18 cellular contexts compared by ENCODE assay signal in the genomic region with DNA sequence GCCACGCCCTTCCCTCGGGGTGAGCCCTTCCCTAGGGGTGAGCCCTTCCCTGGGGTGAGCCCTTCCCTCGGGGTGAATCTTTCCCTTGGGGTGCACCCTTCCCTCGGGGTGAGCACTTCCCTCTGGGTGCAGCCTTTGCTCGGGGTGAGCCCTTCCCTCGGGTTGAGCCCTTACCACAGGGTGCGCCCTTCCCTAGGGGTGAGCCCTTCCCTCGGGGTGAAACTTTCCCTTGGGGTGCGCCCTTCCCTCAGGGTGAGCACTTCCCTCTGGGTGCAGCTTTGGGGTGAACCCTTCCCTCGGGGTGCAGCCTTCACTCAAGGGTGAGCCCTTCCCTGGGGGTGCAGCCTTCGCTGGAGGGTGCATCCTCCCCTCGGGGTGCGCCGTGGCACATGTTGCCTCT. TPM values are rescaled to one million over a fixed set of nuclear protein-coding genes. Genes with fewer than 3 reads are reported as not detected.
DNase-seq lines count a peak whose midpoint lies in the region; ATAC-seq, FAIRE-seq and TF ChIP-seq lines count a peak whose summit lies in the region.
"Had no signal": no experiment of that assay in that cellular context is flagged by ENCODE, and none has a peak within 500 bp of the region (broad histone marks: within the 10 kb centered on the region; RNA-seq: fewer than 3 reads in every experiment).

No MANE protein-coding gene starts in this region.

- H3K79me2 ChIP-seq in SK-N-SH (ENCODE audit: insufficient read depth): no peaks in the 10 kb centered on the region
- no peaks in the 10 kb centered on the region for H3K79me2 ChIP-seq in K562 (ENCODE audit: control insufficient read depth, insufficient read depth, low read length)

- peaks cover 4% of the 10 kb centered on the region for H3K9me1 ChIP-seq in K562 (ENCODE audit: control insufficient read depth, insufficient read depth, low read length)

- no peaks in the 10 kb centered on the region for H3K4me1 Mint-ChIP-seq in stimulated activated naive CD8-positive, alpha-beta T cell treated with anti-CD3 and anti-CD28 coated beads, Interleukin-15, amount 100 ng/mL, for 72 hours

- in situ Hi-C loops in K562 (cut with MboI): no loop called here

- H3K27ac Mint-ChIP-seq in stimulated activated naive CD8-positive, alpha-beta T cell treated with anti-CD3 and anti-CD28 coated beads, Interleukin-15, amount 100 ng/mL, for 72 hours: no peak overlapping the region
- H3K27ac Mint-ChIP-seq: CD4-positive, alpha-beta T cell; GM23338; IgD-negative memory B cell had no signal

- intact Hi-C loops in K562 (cut with micrococcal nuclease): no loop called here
- intact Hi-C loops in posterior vena cava (cut with DNase I): no loop called here

- peaks cover 5% of the 10 kb centered on the region for H3K27me3 ChIP-seq in SK-N-SH (ENCODE audit: insufficient read depth)
- peaks cover 83 to 93% of the 10 kb centered on the region in 2 experiments for H3K27me3 ChIP-seq in K562 (ENCODE audit: control insufficient read depth in 2 of 2, insufficient read depth in 2 of 2, low read length in 2 of 2)

- BruUV-seq in K562 (replicated peaks; lab: Mats Ljungman, UMichigan): no TSS peak

- H3K36me3 ChIP-seq in SK-N-SH (replicated peaks in 1 of 2; ENCODE audit: control insufficient read depth in 1 of 2, insufficient read depth in 2 of 2, low read length in 1 of 2) (no peaks in the 10 kb centered on the region), K562 (ENCODE audit: control insufficient read depth, insufficient read depth, low read length) (no peaks in the 10 kb centered on the region)

- WGBS in SK-N-SH (ENCODE audit: low lambda C conversion rate): 57% methylated on average over 13 of the region's 14 CpGs
- WGBS in K562 (ENCODE audit: insufficient coverage, low coverage, missing lambda C conversion rate): 17% methylated on average over 13 of the region's 14 CpGs

- TF ChIP-seq CTCF in SK-N-SH (IDR thresholded peaks at IDR 0.05): no peak
- no peak for TF ChIP-seq CTCF in K562 (IDR thresholded peaks at IDR 0.05 in 2 of 3, conservative IDR thresholded peaks at IDR 0.05 in 1 of 3; ENCODE audit: insufficient read depth in 2 of 3, low read depth in 1 of 3, low read length in 3 of 3)

- CTCF ChIA-PET in SK-N-SH (lab: Yijun Ruan, JAX) (interaction anchor here (0.9 to 2.5 kb wide), 11 partner anchors 10 to 336 kb away, joined by 3 to 12 read pairs (median 4); a partner anchor contains a TSS), K562 (lab: Yijun Ruan, JAX; ENCODE audit: low intra/inter-chr PET ratio) (no interaction called here)

- ATAC-seq in SK-N-SH treated with all-trans-retinoic acid at 6 μM for 48 hours: no peak
- ATAC-seq in K562: no peak
- ATAC-seq in stimulated activated naive CD8-positive, alpha-beta T cell treated with anti-CD3 and anti-CD28 coated beads, Interleukin-15, amount 100 ng/mL, for 72 hours: peak; percentile 19
- no peak for ATAC-seq in GM21529 (IDR thresholded peaks at IDR 0.05; ENCODE audit: unreplicated experiment)
- ATAC-seq: A549, GM23338 had no signal

- H3K4me3 ChIP-seq in SK-N-SH (ENCODE audit: low read depth in 2 of 2, low read length in 1 of 2): no peak overlapping the region
- H3K4me3 ChIP-seq in K562: no peak overlapping the region
- H3K4me3 ChIP-seq: A549, GM23338 had no signal

- H4K20me1 ChIP-seq in SK-N-SH (ENCODE audit: insufficient read depth) (no peaks in the 10 kb centered on the region), K562 (replicated peaks; ENCODE audit: control insufficient read depth, insufficient read depth, low read length) (no peaks in the 10 kb centered on the region)

- no peak for TF ChIP-seq RAD21 in SK-N-SH (IDR thresholded peaks at IDR 0.05; ENCODE audit: low read length)
- no peak for TF ChIP-seq RAD21 in K562 (CRISPR knock-in tag; conservative IDR thresholded peaks at IDR 0.05 in 1 of 2, IDR thresholded peaks at IDR 0.05 in 1 of 2)

- H3K9me3 ChIP-seq in SK-N-SH: no peaks in the 10 kb centered on the region
- H3K9me3 ChIP-seq in K562 (replicated peaks; ENCODE audit: control insufficient read depth, insufficient read depth, low read depth, low read length): no peaks in the 10 kb centered on the region
- H3K9me3 ChIP-seq: A549 had no signal

- peaks cover 3 to 18% of the 10 kb centered on the region in 2 experiments; a peak in 2 of 4 replicates for H3K4me1 ChIP-seq in SK-N-SH (ENCODE audit: control insufficient read depth in 1 of 2, insufficient read depth in 2 of 2, low read depth in 1 of 2, low read length in 1 of 2)
- H3K4me1 ChIP-seq in K562 (replicated peaks in 1 of 2; ENCODE audit: control insufficient read depth in 2 of 2, insufficient read depth in 2 of 2, low read length in 2 of 2): peaks cover 0 to 6% of the 10 kb centered on the region in 2 experiments; a peak in 1 of 5 replicates
- H3K4me1 ChIP-seq: A549 had no signal

- H2AFZ ChIP-seq in SK-N-SH (ENCODE audit: low read depth) (no peak overlapping the region), K562 (ENCODE audit: low read depth, low read length) (no peak overlapping the region)
- H2AFZ ChIP-seq: GM23338 had no signal

- DNase-seq in SK-N-SH (no peak), K562 (ENCODE audit: extremely low read depth in 1 of 4, low spot score in 3 of 4) (no peak), posterior vena cava (ENCODE audit: low spot score) (peak; percentile 14), NCI-H524 (lab: John Stamatoyannopoulos, UW) (no peak)
- no peak for DNase-seq in stimulated activated naive CD8-positive, alpha-beta T cell treated with anti-CD3 and anti-CD28 coated beads, Interleukin-15, amount 100 ng/mL, for 72 hours
- DNase-seq in stimulated activated CD4-positive, alpha-beta T cell treated with anti-CD3 and anti-CD28 coated beads, Interleukin-1b, Interleukin-23, amount 100 ng/mL, for 48 hours: no peak
- DNase-seq: AML-193; CD4-positive, alpha-beta T cell; DMS79 treated with DMSO at 0.1 percent for 48 hours; GF-D8 had no signal

- TF ChIP-seq POLR2A in K562 (conservative IDR thresholded peaks at IDR 0.05): no peak

- POLR2A ChIA-PET in SK-N-SH (lab: Yijun Ruan, JAX) (interaction anchor here (1.0 kb wide), 1 partner anchor 18 kb away, joined by 3 read pairs; no protein-coding TSS in a partner anchor), K562 (lab: Yijun Ruan, JAX) (no interaction called here)

- H3K4me3 Mint-ChIP-seq in stimulated activated naive CD8-positive, alpha-beta T cell treated with anti-CD3 and anti-CD28 coated beads, Interleukin-15, amount 100 ng/mL, for 72 hours: no peak overlapping the region
- H3K4me3 Mint-ChIP-seq: CD4-positive, alpha-beta T cell; GM23338; IgD-negative memory B cell had no signal

- H3K4me2 ChIP-seq in SK-N-SH (no peak overlapping the region), K562 (ENCODE audit: insufficient read depth, low read length) (no peak overlapping the region)
- H3K4me2 ChIP-seq: A549, GM23338 had no signal

- H3K9me3 Mint-ChIP-seq in stimulated activated naive CD8-positive, alpha-beta T cell treated with anti-CD3 and anti-CD28 coated beads, Interleukin-15, amount 100 ng/mL, for 72 hours: no peaks in the 10 kb centered on the region
- H3K9me3 Mint-ChIP-seq: CD4-positive, alpha-beta T cell; GM23338; IgD-negative memory B cell had no signal

- no peak for FAIRE-seq in K562 (lab: Jason Lieb, UNC)
- FAIRE-seq: A549, GM19239 had no signal

- H3K27ac ChIP-seq in SK-N-SH (ENCODE audit: low read depth in 2 of 2, low read length in 1 of 2): no peak overlapping the region
- H3K27ac ChIP-seq in K562 (ENCODE audit: extremely low read depth, low read depth, low read length): no peak overlapping the region
- H3K27ac ChIP-seq: 22Rv1, A549, C4-2B had no signal

- H3F3A ChIP-seq in SK-N-SH (replicated peaks; ENCODE audit: insufficient read depth): no peaks in the 10 kb centered on the region

- TF ChIP-seq EP300 in SK-N-SH (IDR thresholded peaks at IDR 0.05; ENCODE audit: borderline replicate concordance in 1 of 2, low read depth in 1 of 2, low read length in 1 of 2) (no peak), K562 (IDR thresholded peaks at IDR 0.05; ENCODE audit: low read length) (no peak)

- no peak overlapping the region for H3K9ac ChIP-seq in SK-N-SH
- no peak overlapping the region for H3K9ac ChIP-seq in K562 (ENCODE audit: insufficient read depth in 1 of 2, low read depth in 2 of 2, low read length in 2 of 2)

- no peaks in the 10 kb centered on the region for H3K27me3 Mint-ChIP-seq in stimulated activated naive CD8-positive, alpha-beta T cell treated with anti-CD3 and anti-CD28 coated beads, Interleukin-15, amount 100 ng/mL, for 72 hours
- H3K27me3 Mint-ChIP-seq: IgD-negative memory B cell had no signal

- no peaks in the 10 kb centered on the region for H3K9me2 ChIP-seq in SK-N-SH

TF ChIP-seq in SK-N-SH, 30 proteins besides CTCF, POLR2A, EP300 and RAD21 (continues in another document):
- 0 out of 2 replicates have a peak, but pooled peaks have one; percentile 1 for TF ChIP-seq FOXJ3 (CRISPR knock-in tag; IDR thresholded peaks at IDR 0.05)

TF ChIP-seq in SK-N-SH treated with all-trans-retinoic acid at 6 μM for 48 hours, 23 proteins besides CTCF, POLR2A, EP300 and RAD21:
- TF ChIP-seq ZFP3 (CRISPR knock-in tag; IDR thresholded peaks at IDR 0.05): no peak

TF ChIP-seq in K562, 482 proteins besides CTCF, POLR2A, EP300 and RAD21:
- TF ChIP-seq EZH2 (IDR thresholded peaks at IDR 0.05; ENCODE audit: borderline replicate concordance, low read depth, low read length) (0 out of 2 replicates have a peak, but pooled peaks have one; percentile 40), ZNF347 (CRISPR knock-in tag; IDR thresholded peaks at IDR 0.05; ENCODE audit: low read depth) (no peak)

RNA-seq across cellular contexts. Expression of a gene that starts 34.6 kb away (rescaled TPM):
- polyA plus RNA-seq in SK-N-SH (2012; rRNA removed) (6.4 and 6.6 TPM in 2 replicates), K562 (2011; rRNA removed) (625 and 787 TPM in 2 replicates), K562 (2014; fragmentation: Illumina TruSeq; extraction: Trizol) (188 and 224 TPM in 2 replicates), K562 (2014; fragmentation: Nextera tagmentation; extraction: Ambion mirVana) (10 to 100 TPM; 57.1 to 69.2 TPM), K562 (2014; rRNA removed) (250 and 268 TPM in 2 replicates)
- polyA plus RNA-seq in SK-N-SH (2012; cell fraction: cytosol; rRNA removed): 7.3 and 7.9 TPM in 2 replicates
- 5.3 and 6.0 TPM in 2 replicates for polyA plus RNA-seq in SK-N-SH (2012; cell fraction: nucleus; rRNA removed)
- total RNA-seq in K562 (2011; cell fraction: chromatin; rRNA removed; ENCODE audit: low replicate concordance): 622 and 799 TPM in 2 replicates
- total RNA-seq in K562 (2011; cell fraction: nucleolus; rRNA removed): 847 and 892 TPM in 2 replicates
- 1,016 and 1,247 TPM in 2 replicates for total RNA-seq in K562 (2011; cell fraction: nucleoplasm; rRNA removed)
- total RNA-seq in K562 (2014; rRNA removed) (294 and 361 TPM in 2 replicates), K562 (2014; rRNA removed; fragmentation: Illumina TruSeq; extraction: Trizol) (236 and 238 TPM in 2 replicates), K562 (2015; rRNA removed; fragmentation: Illumina TruSeq; extraction: Trizol) (173 and 188 TPM in 2 replicates), K562 (2021) (254 and 296 TPM in 2 replicates), posterior vena cava (10 to 100 TPM; 25.2 to 27.3 TPM)
- polyA plus RNA-seq in K562 (2011; cell fraction: cytosol; rRNA removed): 709 and 1,098 TPM in 2 replicates
- 446 and 453 TPM in 2 replicates for polyA plus RNA-seq in K562 (2011; cell fraction: nucleus; rRNA removed)
- polyA plus RNA-seq in K562 (2012): 116 and 259 TPM in 2 replicates
- 551 and 619 TPM in 2 replicates for polyA minus RNA-seq in K562 (2011; rRNA and poly(A)+ RNA removed)
- 392 and 408 TPM in 2 replicates for polyA minus RNA-seq in K562 (2011; cell fraction: cytosol; rRNA and poly(A)+ RNA removed)
- polyA minus RNA-seq in K562 (2011; cell fraction: nucleus; rRNA and poly(A)+ RNA removed): 329 and 473 TPM in 2 replicates

Comparison
In these comparisons a context has a peak if more than half of its experiments do, and no peak if none do; other contexts are left out.
1. RNA of a gene that starts 34.6 kb away (total RNA-seq): 173 to 1,247 TPM in K562; 25.2 to 27.3 TPM in posterior vena cava; every median in the first group is over 4 times any median in the second.